Comparison of ENCODE assay signal across 1 cellular context in the genomic region with DNA sequence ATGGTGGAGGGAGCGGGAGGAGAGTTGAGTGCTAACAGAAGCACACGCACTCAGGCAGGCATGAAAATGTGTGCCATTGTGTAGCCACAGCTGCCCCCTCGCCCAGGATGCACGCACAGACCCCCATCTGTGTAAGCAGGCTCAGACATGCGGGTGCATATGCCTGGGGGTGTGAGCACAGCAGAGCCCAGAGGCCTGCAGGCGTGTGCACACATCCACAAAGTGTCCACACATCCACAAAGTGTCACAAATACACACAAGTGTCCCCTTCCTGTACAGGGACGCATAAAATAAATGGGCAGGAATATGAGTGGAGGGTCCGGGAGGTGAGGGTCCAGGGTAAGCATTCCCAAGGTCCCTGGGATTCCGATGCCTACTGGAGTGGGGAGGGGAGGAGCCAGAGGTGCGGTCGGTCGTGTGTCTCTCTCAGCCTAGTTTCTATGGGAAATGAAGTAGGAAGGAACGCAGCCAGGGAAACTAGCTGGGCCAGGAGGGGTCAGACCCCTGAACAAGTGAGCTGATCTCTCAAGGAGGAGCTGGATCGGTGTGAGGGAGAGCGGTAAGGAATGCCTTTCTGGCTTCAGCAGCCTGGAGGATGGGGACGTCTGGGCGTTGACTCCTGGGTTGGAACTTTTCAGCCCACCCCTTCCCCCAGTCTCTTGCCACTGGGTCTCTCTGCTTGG.
A peak's percentile ranks its signal among the peaks of the same experiment; 100 is the strongest.
TF ChIP-seq lines count a peak whose summit lies in the region.

No MANE protein-coding gene starts in this region.

TF ChIP-seq in A549, 52 proteins besides CTCF, POLR2A, EP300 and RAD21 (continued from another document):
- 0 out of 2 replicates have a peak, but pooled peaks have one; percentile 71 for TF ChIP-seq HOXB13 (CRISPR knock-in tag; IDR thresholded peaks at IDR 0.05; ENCODE audit: low read depth)
- TF ChIP-seq, protein P1, sequence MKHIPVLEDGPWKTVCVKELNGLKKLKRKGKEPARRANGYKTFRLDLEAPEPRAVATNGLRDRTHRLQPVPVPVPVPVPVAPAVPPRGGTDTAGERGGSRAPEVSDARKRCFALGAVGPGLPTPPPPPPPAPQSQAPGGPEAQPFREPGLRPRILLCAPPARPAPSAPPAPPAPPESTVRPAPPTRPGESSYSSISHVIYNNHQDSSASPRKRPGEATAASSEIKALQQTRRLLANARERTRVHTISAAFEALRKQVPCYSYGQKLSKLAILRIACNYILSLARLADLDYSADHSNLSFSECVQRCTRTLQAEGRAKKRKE (CRISPR knock-in tag; IDR thresholded peaks at IDR 0.05; ENCODE audit: low read depth): 0 out of 2 replicates have a peak, but pooled peaks have one; percentile 22
